ENCODE assay signal across 1 cellular context in genomic region chr6:137914530-137915193, GRCh38.
TF ChIP-seq lines count a peak whose summit lies in the region.

No MANE protein-coding gene starts in this region.

TF ChIP-seq in K562, 482 proteins besides CTCF, POLR2A, EP300 and RAD21 (continued from another document and continues in another):
- peak; percentile 69; the same call in 1 of the 2 replicates for TF ChIP-seq ZNF589 (CRISPR knock-in tag; IDR thresholded peaks at IDR 0.05; ENCODE audit: low read depth)
- TF ChIP-seq, protein P1, sequence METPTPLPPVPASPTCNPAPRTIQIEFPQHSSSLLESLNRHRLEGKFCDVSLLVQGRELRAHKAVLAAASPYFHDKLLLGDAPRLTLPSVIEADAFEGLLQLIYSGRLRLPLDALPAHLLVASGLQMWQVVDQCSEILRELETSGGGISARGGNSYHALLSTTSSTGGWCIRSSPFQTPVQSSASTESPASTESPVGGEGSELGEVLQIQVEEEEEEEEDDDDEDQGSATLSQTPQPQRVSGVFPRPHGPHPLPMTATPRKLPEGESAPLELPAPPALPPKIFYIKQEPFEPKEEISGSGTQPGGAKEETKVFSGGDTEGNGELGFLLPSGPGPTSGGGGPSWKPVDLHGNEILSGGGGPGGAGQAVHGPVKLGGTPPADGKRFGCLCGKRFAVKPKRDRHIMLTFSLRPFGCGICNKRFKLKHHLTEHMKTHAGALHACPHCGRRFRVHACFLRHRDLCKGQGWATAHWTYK (CRISPR knock-in tag; IDR thresholded peaks at IDR 0.05): no peak
- TF ChIP-seq, protein P2, sequence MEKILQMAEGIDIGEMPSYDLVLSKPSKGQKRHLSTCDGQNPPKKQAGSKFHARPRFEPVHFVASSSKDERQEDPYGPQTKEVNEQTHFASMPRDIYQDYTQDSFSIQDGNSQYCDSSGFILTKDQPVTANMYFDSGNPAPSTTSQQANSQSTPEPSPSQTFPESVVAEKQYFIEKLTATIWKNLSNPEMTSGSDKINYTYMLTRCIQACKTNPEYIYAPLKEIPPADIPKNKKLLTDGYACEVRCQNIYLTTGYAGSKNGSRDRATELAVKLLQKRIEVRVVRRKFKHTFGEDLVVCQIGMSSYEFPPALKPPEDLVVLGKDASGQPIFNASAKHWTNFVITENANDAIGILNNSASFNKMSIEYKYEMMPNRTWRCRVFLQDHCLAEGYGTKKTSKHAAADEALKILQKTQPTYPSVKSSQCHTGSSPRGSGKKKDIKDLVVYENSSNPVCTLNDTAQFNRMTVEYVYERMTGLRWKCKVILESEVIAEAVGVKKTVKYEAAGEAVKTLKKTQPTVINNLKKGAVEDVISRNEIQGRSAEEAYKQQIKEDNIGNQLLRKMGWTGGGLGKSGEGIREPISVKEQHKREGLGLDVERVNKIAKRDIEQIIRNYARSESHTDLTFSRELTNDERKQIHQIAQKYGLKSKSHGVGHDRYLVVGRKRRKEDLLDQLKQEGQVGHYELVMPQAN (IDR thresholded peaks at IDR 0.05; ENCODE audit: borderline replicate concordance): no peak
- no peak for TF ChIP-seq FUS (optimal IDR thresholded peaks at IDR 0.05; ENCODE audit: low read depth, low read length)
- TF ChIP-seq DACH1 (IDR thresholded peaks at IDR 0.05; ENCODE audit: partially characterized antibody): no peak
- TF ChIP-seq ZNF699 (CRISPR knock-in tag; IDR thresholded peaks at IDR 0.05; ENCODE audit: insufficient replicate concordance): no peak
- no peak for TF ChIP-seq ZNF316 (IDR thresholded peaks at IDR 0.05)
- no peak for TF ChIP-seq DIDO1 (tag; IDR thresholded peaks at IDR 0.05; ENCODE audit: low read depth)
- TF ChIP-seq IRF9 (tag; IDR thresholded peaks at IDR 0.05): no peak
- TF ChIP-seq HOXB6 (CRISPR knock-in tag; IDR thresholded peaks at IDR 0.05; ENCODE audit: borderline replicate concordance): no peak
- peak; percentile 50; the same call in 1 of the 2 replicates for TF ChIP-seq ZNF444 (CRISPR knock-in tag; IDR thresholded peaks at IDR 0.05)
- TF ChIP-seq CREBBP (IDR thresholded peaks at IDR 0.05; ENCODE audit: low read depth, low read length): no peak
- TF ChIP-seq ZNF668 (CRISPR knock-in tag; IDR thresholded peaks at IDR 0.05): no peak
- 0 out of 2 replicates have a peak, but pooled peaks have one; percentile 9 for TF ChIP-seq TCFL5 (CRISPR knock-in tag; conservative IDR thresholded peaks at IDR 0.05)
- TF ChIP-seq NCOA4 (IDR thresholded peaks at IDR 0.05; ENCODE audit: partially characterized antibody): no peak
- no peak for TF ChIP-seq CC2D1A (IDR thresholded peaks at IDR 0.05)
- no peak for TF ChIP-seq ZNF408 (CRISPR knock-in tag; IDR thresholded peaks at IDR 0.05; ENCODE audit: low read depth)
- TF ChIP-seq NEUROD1 (IDR thresholded peaks at IDR 0.05; ENCODE audit: borderline replicate concordance, low read depth, low read length, partially characterized antibody): no peak
- no peak for TF ChIP-seq XRCC5 (IDR thresholded peaks at IDR 0.05; ENCODE audit: low read depth, low read length)
- TF ChIP-seq, protein P3, sequence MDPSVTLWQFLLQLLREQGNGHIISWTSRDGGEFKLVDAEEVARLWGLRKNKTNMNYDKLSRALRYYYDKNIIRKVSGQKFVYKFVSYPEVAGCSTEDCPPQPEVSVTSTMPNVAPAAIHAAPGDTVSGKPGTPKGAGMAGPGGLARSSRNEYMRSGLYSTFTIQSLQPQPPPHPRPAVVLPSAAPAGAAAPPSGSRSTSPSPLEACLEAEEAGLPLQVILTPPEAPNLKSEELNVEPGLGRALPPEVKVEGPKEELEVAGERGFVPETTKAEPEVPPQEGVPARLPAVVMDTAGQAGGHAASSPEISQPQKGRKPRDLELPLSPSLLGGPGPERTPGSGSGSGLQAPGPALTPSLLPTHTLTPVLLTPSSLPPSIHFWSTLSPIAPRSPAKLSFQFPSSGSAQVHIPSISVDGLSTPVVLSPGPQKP (CRISPR knock-in tag; IDR thresholded peaks at IDR 0.05): no peak
- TF ChIP-seq MEIS2 (IDR thresholded peaks at IDR 0.05; ENCODE audit: partially characterized antibody): peak; percentile 100
- TF ChIP-seq FOXP1 (CRISPR knock-in tag; IDR thresholded peaks at IDR 0.05): no peak
- no peak for TF ChIP-seq POU5F1 (IDR thresholded peaks at IDR 0.05; ENCODE audit: borderline replicate concordance, low read depth, low read length, partially characterized antibody)
- no peak for TF ChIP-seq LCOR (CRISPR knock-in tag; IDR thresholded peaks at IDR 0.05)
- no peak for TF ChIP-seq ILK (tag; IDR thresholded peaks at IDR 0.05; ENCODE audit: borderline replicate concordance, low read depth)
- TF ChIP-seq ZNF77 (CRISPR knock-in tag; IDR thresholded peaks at IDR 0.05): no peak
- no peak for TF ChIP-seq HDAC6 (IDR thresholded peaks at IDR 0.05; ENCODE audit: low read depth, low read length)
- TF ChIP-seq ARID2 (IDR thresholded peaks at IDR 0.05): no peak
- no peak for TF ChIP-seq IRF2 (CRISPR knock-in tag; IDR thresholded peaks at IDR 0.05)
- TF ChIP-seq L3MBTL2 (IDR thresholded peaks at IDR 0.05): no peak; the same call in 1 of the 2 replicates
- peak; percentile 68; the same call in 1 of the 2 replicates for TF ChIP-seq ZKSCAN8 (CRISPR knock-in tag; IDR thresholded peaks at IDR 0.05)
- TF ChIP-seq, protein P4, sequence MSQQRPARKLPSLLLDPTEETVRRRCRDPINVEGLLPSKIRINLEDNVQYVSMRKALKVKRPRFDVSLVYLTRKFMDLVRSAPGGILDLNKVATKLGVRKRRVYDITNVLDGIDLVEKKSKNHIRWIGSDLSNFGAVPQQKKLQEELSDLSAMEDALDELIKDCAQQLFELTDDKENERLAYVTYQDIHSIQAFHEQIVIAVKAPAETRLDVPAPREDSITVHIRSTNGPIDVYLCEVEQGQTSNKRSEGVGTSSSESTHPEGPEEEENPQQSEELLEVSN (IDR thresholded peaks at IDR 0.05; ENCODE audit: borderline replicate concordance in 1 of 2, extremely low read depth in 1 of 2, insufficient read depth in 1 of 2, insufficient read length in 1 of 2, low read depth in 1 of 2, low read length in 1 of 2, poor library complexity in 1 of 2, severe bottlenecking in 1 of 2): no peak
- no peak for TF ChIP-seq ZNF740 (CRISPR knock-in tag; IDR thresholded peaks at IDR 0.05)
- no peak for TF ChIP-seq ZNF740 (tag; IDR thresholded peaks at IDR 0.05)
- TF ChIP-seq, protein P5, sequence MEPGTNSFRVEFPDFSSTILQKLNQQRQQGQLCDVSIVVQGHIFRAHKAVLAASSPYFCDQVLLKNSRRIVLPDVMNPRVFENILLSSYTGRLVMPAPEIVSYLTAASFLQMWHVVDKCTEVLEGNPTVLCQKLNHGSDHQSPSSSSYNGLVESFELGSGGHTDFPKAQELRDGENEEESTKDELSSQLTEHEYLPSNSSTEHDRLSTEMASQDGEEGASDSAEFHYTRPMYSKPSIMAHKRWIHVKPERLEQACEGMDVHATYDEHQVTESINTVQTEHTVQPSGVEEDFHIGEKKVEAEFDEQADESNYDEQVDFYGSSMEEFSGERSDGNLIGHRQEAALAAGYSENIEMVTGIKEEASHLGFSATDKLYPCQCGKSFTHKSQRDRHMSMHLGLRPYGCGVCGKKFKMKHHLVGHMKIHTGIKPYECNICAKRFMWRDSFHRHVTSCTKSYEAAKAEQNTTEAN (CRISPR knock-in tag; IDR thresholded peaks at IDR 0.05): 0 out of 2 replicates have a peak, but pooled peaks have one; percentile 48
- TF ChIP-seq JUN (IDR thresholded peaks at IDR 0.05; ENCODE audit: borderline replicate concordance, low read depth, low read length): no peak; the same call in 1 of the 2 replicates
- TF ChIP-seq JUN (CRISPR knock-in tag; IDR thresholded peaks at IDR 0.05; ENCODE audit: borderline replicate concordance): no peak
- peak; percentile 78 for TF ChIP-seq CBFA2T3 (IDR thresholded peaks at IDR 0.05)
- no peak for TF ChIP-seq GTF2B (IDR thresholded peaks at IDR 0.05; ENCODE audit: extremely low read depth, insufficient read length)
- peak in 1 of 2 experiments; percentile 83; a peak in 2 of 4 replicates for TF ChIP-seq ARNT (IDR thresholded peaks at IDR 0.05)
- TF ChIP-seq ZNF707 (CRISPR knock-in tag; conservative IDR thresholded peaks at IDR 0.05): no peak
- TF ChIP-seq EWSR1 (IDR thresholded peaks at IDR 0.05; ENCODE audit: borderline replicate concordance, low read depth, partially characterized antibody): no peak
- no peak for TF ChIP-seq BHLHE40 (IDR thresholded peaks at IDR 0.05; ENCODE audit: low read length)
- TF ChIP-seq GTF3C2 (IDR thresholded peaks at IDR 0.05; ENCODE audit: borderline replicate concordance, extremely low read depth, insufficient read length): no peak
- no peak for TF ChIP-seq SP1 (CRISPR knock-in tag; IDR thresholded peaks at IDR 0.05)
- no peak for TF ChIP-seq HNRNPL (IDR thresholded peaks at IDR 0.05; ENCODE audit: low read depth, low read length)
- no peak for TF ChIP-seq MYNN (IDR thresholded peaks at IDR 0.05)
- TF ChIP-seq MYNN (CRISPR knock-in tag; IDR thresholded peaks at IDR 0.05): no peak
- peak; percentile 49 for TF ChIP-seq EP400 (IDR thresholded peaks at IDR 0.05)
- TF ChIP-seq ETV5 (CRISPR knock-in tag; IDR thresholded peaks at IDR 0.05; ENCODE audit: low read depth): no peak
- TF ChIP-seq ZNF133 (CRISPR knock-in tag; IDR thresholded peaks at IDR 0.05): no peak
- no peak for TF ChIP-seq CHD1 (IDR thresholded peaks at IDR 0.05; ENCODE audit: low read length)
- TF ChIP-seq ZNF695 (CRISPR knock-in tag; IDR thresholded peaks at IDR 0.05): no peak
- no peak for TF ChIP-seq RBM25 (IDR thresholded peaks at IDR 0.05; ENCODE audit: low read depth, low read length, severe bottlenecking)
- TF ChIP-seq STAG1 (CRISPR knock-in tag; IDR thresholded peaks at IDR 0.05; ENCODE audit: borderline replicate concordance): no peak
- TF ChIP-seq GMEB1 (CRISPR knock-in tag; IDR thresholded peaks at IDR 0.05): no peak; the same call in 1 of the 2 replicates
- TF ChIP-seq, protein P6, sequence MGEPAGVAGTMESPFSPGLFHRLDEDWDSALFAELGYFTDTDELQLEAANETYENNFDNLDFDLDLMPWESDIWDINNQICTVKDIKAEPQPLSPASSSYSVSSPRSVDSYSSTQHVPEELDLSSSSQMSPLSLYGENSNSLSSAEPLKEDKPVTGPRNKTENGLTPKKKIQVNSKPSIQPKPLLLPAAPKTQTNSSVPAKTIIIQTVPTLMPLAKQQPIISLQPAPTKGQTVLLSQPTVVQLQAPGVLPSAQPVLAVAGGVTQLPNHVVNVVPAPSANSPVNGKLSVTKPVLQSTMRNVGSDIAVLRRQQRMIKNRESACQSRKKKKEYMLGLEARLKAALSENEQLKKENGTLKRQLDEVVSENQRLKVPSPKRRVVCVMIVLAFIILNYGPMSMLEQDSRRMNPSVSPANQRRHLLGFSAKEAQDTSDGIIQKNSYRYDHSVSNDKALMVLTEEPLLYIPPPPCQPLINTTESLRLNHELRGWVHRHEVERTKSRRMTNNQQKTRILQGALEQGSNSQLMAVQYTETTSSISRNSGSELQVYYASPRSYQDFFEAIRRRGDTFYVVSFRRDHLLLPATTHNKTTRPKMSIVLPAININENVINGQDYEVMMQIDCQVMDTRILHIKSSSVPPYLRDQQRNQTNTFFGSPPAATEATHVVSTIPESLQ (CRISPR knock-in tag; IDR thresholded peaks at IDR 0.05): no peak
- peak; percentile 98 for TF ChIP-seq SMARCE1 (IDR thresholded peaks at IDR 0.05)
- peak; percentile 88 for TF ChIP-seq LEF1 (IDR thresholded peaks at IDR 0.05)
